In genomic region chr2:105397025-105397722, GRCh38 we compare ENCODE assay signal across 1 cellular context.
TF ChIP-seq lines count a peak whose summit lies in the region.

No MANE protein-coding gene starts in this region.

TF ChIP-seq in K562, 482 proteins besides CTCF, POLR2A, EP300 and RAD21 (continued from another document):
- TF ChIP-seq SFPQ (IDR thresholded peaks at IDR 0.05; ENCODE audit: low read depth, low read length): no peak
- TF ChIP-seq SOX6 (IDR thresholded peaks at IDR 0.05): no peak
- no peak for TF ChIP-seq BHLHE40 (IDR thresholded peaks at IDR 0.05; ENCODE audit: low read length)
- TF ChIP-seq MEIS2 (IDR thresholded peaks at IDR 0.05; ENCODE audit: partially characterized antibody): no peak
- peak; percentile 11; the same call in 1 of the 2 replicates for TF ChIP-seq HMBOX1 (IDR thresholded peaks at IDR 0.05)
- TF ChIP-seq ZBTB34 (CRISPR knock-in tag; IDR thresholded peaks at IDR 0.05): no peak
- TF ChIP-seq CREB3 (tag; conservative IDR thresholded peaks at IDR 0.05; ENCODE audit: low read depth): no peak
- no peak for TF ChIP-seq HEY1 (CRISPR knock-in tag; IDR thresholded peaks at IDR 0.05; ENCODE audit: borderline replicate concordance)
- no peak for TF ChIP-seq ZNF79 (CRISPR knock-in tag; IDR thresholded peaks at IDR 0.05; ENCODE audit: low read depth)
- no peak for TF ChIP-seq E4F1 (CRISPR knock-in tag; IDR thresholded peaks at IDR 0.05; ENCODE audit: borderline replicate concordance)
- no peak for TF ChIP-seq BRF2 (IDR thresholded peaks at IDR 0.05; ENCODE audit: borderline replicate concordance, insufficient read depth, insufficient read length)
- no peak for TF ChIP-seq ZNF586 (CRISPR knock-in tag; conservative IDR thresholded peaks at IDR 0.05)
- no peak for TF ChIP-seq MCM3 (IDR thresholded peaks at IDR 0.05)
- TF ChIP-seq GTF2A2 (tag; IDR thresholded peaks at IDR 0.05): no peak
- no peak for TF ChIP-seq ZNF583 (CRISPR knock-in tag; IDR thresholded peaks at IDR 0.05)
- TF ChIP-seq NR2C2 (CRISPR knock-in tag; IDR thresholded peaks at IDR 0.05): no peak
- TF ChIP-seq NR2C2 (tag; IDR thresholded peaks at IDR 0.05): 0 out of 2 replicates have a peak, but pooled peaks have one; percentile 45
- no peak for TF ChIP-seq GABPB1 (CRISPR knock-in tag; IDR thresholded peaks at IDR 0.05)
- 0 out of 2 replicates have a peak, but pooled peaks have one; percentile 2 for TF ChIP-seq SMAD4 (CRISPR knock-in tag; conservative IDR thresholded peaks at IDR 0.05)
- TF ChIP-seq FOSL1 (tag; conservative IDR thresholded peaks at IDR 0.05): peak; percentile 76
- TF ChIP-seq ZNF740 (CRISPR knock-in tag; IDR thresholded peaks at IDR 0.05): no peak
- no peak for TF ChIP-seq ZNF740 (tag; IDR thresholded peaks at IDR 0.05)
- TF ChIP-seq STAT5A (IDR thresholded peaks at IDR 0.05; ENCODE audit: borderline replicate concordance, low read length): no peak
- no peak for TF ChIP-seq ELF2 (CRISPR knock-in tag; IDR thresholded peaks at IDR 0.05)
- no peak for TF ChIP-seq SLC30A9 (CRISPR knock-in tag; IDR thresholded peaks at IDR 0.05)
- TF ChIP-seq KLF6 (CRISPR knock-in tag; IDR thresholded peaks at IDR 0.05; ENCODE audit: borderline replicate concordance): no peak
- no peak for TF ChIP-seq ZNF41 (CRISPR knock-in tag; conservative IDR thresholded peaks at IDR 0.05)
- TF ChIP-seq SMAD3 (CRISPR knock-in tag; conservative IDR thresholded peaks at IDR 0.05): no peak
- no peak for TF ChIP-seq TBL1XR1 (IDR thresholded peaks at IDR 0.05; ENCODE audit: low read length in 2 of 2)
